In genomic region chr11:58513747-58514367, GRCh38 we compare ENCODE assay signal across 9 cellular contexts. TPM values are rescaled to one million over a fixed set of nuclear protein-coding genes. Genes with fewer than 3 reads are reported as not detected.
DNase-seq lines count a peak whose midpoint lies in the region; ATAC-seq, FAIRE-seq and TF ChIP-seq lines count a peak whose summit lies in the region.
"Had no signal": no experiment of that assay in that cellular context is flagged by ENCODE, and none has a peak within 500 bp of the region (broad histone marks: within the 10 kb centered on the region; RNA-seq: fewer than 3 reads in every experiment).

No MANE protein-coding gene starts in this region.

- H3K27ac Mint-ChIP-seq in stimulated activated effector memory CD8-positive, alpha-beta T cell treated with anti-CD3 and anti-CD28 coated beads, Interleukin-12 subunit alpha, Interleukin-12 subunit beta, amount 100 ng/mL, for 72 hours: no peak overlapping the region
- H3K27ac Mint-ChIP-seq: memory B cell had no signal

- 31% methylated on average over 5 of the region's 5 CpGs for WGBS in HepG2 (ENCODE audit: low lambda C conversion rate)

- peak; percentile 87 for ATAC-seq in HepG2
- ATAC-seq in HG03097 (IDR thresholded peaks at IDR 0.05; ENCODE audit: low FRiP score, unreplicated experiment): no peak
- no peak for ATAC-seq in stimulated activated effector memory CD8-positive, alpha-beta T cell treated with anti-CD3 and anti-CD28 coated beads, Interleukin-12 subunit alpha, Interleukin-12 subunit beta, amount 100 ng/mL, for 72 hours

- H3K79me2 ChIP-seq in HepG2 (ENCODE audit: insufficient read depth, low read length): no peaks in the 10 kb centered on the region

- in situ Hi-C loops in HepG2 (cut with HindIII; ENCODE audit: extremely low pct_ligation_motif_present, low pct_unique_long_range_greater_than_20kb): loop anchor here (10.0 to 25.0 kb wide), 5 partner anchors 102 to 949 kb away; partner anchors contain the start of genes CLP1, OR5B3, SELENOH and UBE2L6

- no peak for TF ChIP-seq POLR2A in HepG2 (IDR thresholded peaks at IDR 0.05; ENCODE audit: insufficient read depth in 1 of 2, low read depth in 2 of 2, low read length in 2 of 2)

- no peaks in the 10 kb centered on the region for H4K20me1 ChIP-seq in HepG2 (ENCODE audit: insufficient read depth, low read length)

- H3K4me1 ChIP-seq in HepG2 (ENCODE audit: insufficient read depth, low read length): peaks cover 12% of the 10 kb centered on the region

- no peak overlapping the region for H3K4me3 Mint-ChIP-seq in stimulated activated effector memory CD8-positive, alpha-beta T cell treated with anti-CD3 and anti-CD28 coated beads, Interleukin-12 subunit alpha, Interleukin-12 subunit beta, amount 100 ng/mL, for 72 hours
- H3K4me3 Mint-ChIP-seq: memory B cell had no signal

- DNase-seq in stimulated activated CD4-positive, alpha-beta T cell treated with anti-CD3 and anti-CD28 coated beads, Interleukin-4, amount 100 ng/mL, for 24 hours: peak; percentile 12
- no peak for DNase-seq in stimulated activated CD4-positive, alpha-beta T cell treated with anti-CD3 and anti-CD28 coated beads, Interleukin-2, amount 100 ng/mL, for 48 hours
- peak; percentile 27 for DNase-seq in HFF-Myc (ENCODE audit: extremely low read depth, low read depth)
- peak; percentile 20 for DNase-seq in NCI-H526 treated with DMSO at 0.1 percent for 48 hours (lab: John Stamatoyannopoulos, UW)
- DNase-seq in cerebellar cortex (ENCODE audit: low spot score): peak; percentile 66
- peak; percentile 51 for DNase-seq in HepG2 (ENCODE audit: low spot score)
- no peak for DNase-seq in stimulated activated effector memory CD8-positive, alpha-beta T cell treated with anti-CD3 and anti-CD28 coated beads, Interleukin-12 subunit alpha, Interleukin-12 subunit beta, amount 100 ng/mL, for 72 hours (ENCODE audit: low spot score in 2 of 2)

- no TSS peak for BruUV-seq in HepG2 (replicated peaks; lab: Mats Ljungman, UMichigan)

- peak; percentile 57 for TF ChIP-seq CTCF in HFF-Myc (IDR thresholded peaks at IDR 0.05; ENCODE audit: low read depth, low read length, missing control alignments)
- TF ChIP-seq CTCF in HepG2 (CRISPR knock-in tag; IDR thresholded peaks at IDR 0.05): peak; percentile 82

- intact Hi-C loops in HepG2 (cut with micrococcal nuclease; ENCODE audit: unreplicated experiment): loop anchor here (5.0 to 10.0 kb wide), 3 partner anchors 119 to 712 kb away; no protein-coding TSS in a partner anchor

- peaks cover 0 to 5% of the 10 kb centered on the region in 2 experiments; a peak in 1 of 5 replicates for H3K27me3 ChIP-seq in HepG2 (ENCODE audit: control insufficient read depth in 1 of 2, insufficient read depth in 2 of 2, low read length in 2 of 2)

- no peaks in the 10 kb centered on the region for H3K4me1 Mint-ChIP-seq in stimulated activated effector memory CD8-positive, alpha-beta T cell treated with anti-CD3 and anti-CD28 coated beads, Interleukin-12 subunit alpha, Interleukin-12 subunit beta, amount 100 ng/mL, for 72 hours
- H3K4me1 Mint-ChIP-seq: memory B cell had no signal

- H2AFZ ChIP-seq in HepG2 (ENCODE audit: low read length): no peak overlapping the region

- no peaks in the 10 kb centered on the region for H3K36me3 ChIP-seq in HepG2 (replicated peaks in 1 of 2; ENCODE audit: control insufficient read depth in 1 of 2, insufficient read depth in 2 of 2, low read length in 2 of 2)

- H3K4me3 ChIP-seq in HFF-Myc (replicated peaks; ENCODE audit: low read depth, low read length): no peak overlapping the region
- no peak overlapping the region for H3K4me3 ChIP-seq in HepG2 (replicated peaks in 1 of 3; ENCODE audit: insufficient read depth in 1 of 3, low read depth in 2 of 3, low read length in 3 of 3)

- TF ChIP-seq EP300 in HepG2 (IDR thresholded peaks at IDR 0.05; ENCODE audit: low read depth in 2 of 2, low read length in 2 of 2) (no peak), HepG2 (CRISPR knock-in tag; IDR thresholded peaks at IDR 0.05; ENCODE audit: borderline replicate concordance) (no peak)

- CTCF ChIA-PET in HepG2 (lab: Yijun Ruan, JAX; ENCODE audit: low intra/inter-chr PET ratio, low total read pairs): interaction anchor here (1.0 to 1.5 kb wide), 2 partner anchors 762 to 1057 kb away, joined by 3 to 5 read pairs; partner anchors contain the start of gene BTBD18

- no peak overlapping the region for H3K27ac ChIP-seq in HepG2 (ENCODE audit: extremely low read length, insufficient read depth, low read length)

- TF ChIP-seq RAD21 in HepG2 (CRISPR knock-in tag; IDR thresholded peaks at IDR 0.05): peak; percentile 37; the same call in 1 of the 2 replicates

- peak; percentile 86 for FAIRE-seq in HepG2 (lab: Jason Lieb, UNC)

- peaks cover 5% of the 10 kb centered on the region for H3K36me3 Mint-ChIP-seq in stimulated activated effector memory CD8-positive, alpha-beta T cell treated with anti-CD3 and anti-CD28 coated beads, Interleukin-12 subunit alpha, Interleukin-12 subunit beta, amount 100 ng/mL, for 72 hours
- H3K36me3 Mint-ChIP-seq: memory B cell had no signal

- no peak overlapping the region for H3K4me2 ChIP-seq in HepG2 (ENCODE audit: low read depth, low read length)

- H3K9ac ChIP-seq in HepG2 (ENCODE audit: insufficient read depth, low read depth, low read length): no peak overlapping the region

- H3K9me3 ChIP-seq in HepG2 (ENCODE audit: low read length): no peaks in the 10 kb centered on the region

- POLR2A ChIA-PET in HepG2 (lab: Yijun Ruan, JAX): no interaction called here

- H3K9me3 Mint-ChIP-seq in stimulated activated effector memory CD8-positive, alpha-beta T cell treated with anti-CD3 and anti-CD28 coated beads, Interleukin-12 subunit alpha, Interleukin-12 subunit beta, amount 100 ng/mL, for 72 hours: no peaks in the 10 kb centered on the region
- H3K9me3 Mint-ChIP-seq: memory B cell had no signal

TF ChIP-seq in HepG2, 621 proteins besides CTCF, POLR2A, EP300 and RAD21:
- TF ChIP-seq ZMYM4 (CRISPR knock-in tag; IDR thresholded peaks at IDR 0.05) (0 out of 2 replicates have a peak, but pooled peaks have one; percentile 16), NFE2L2 (IDR thresholded peaks at IDR 0.05; ENCODE audit: low read length) (no peak), SMC3 (IDR thresholded peaks at IDR 0.05; ENCODE audit: low read length) (peak; percentile 67), ZNF337 (CRISPR knock-in tag; IDR thresholded peaks at IDR 0.05; ENCODE audit: borderline replicate concordance, low read depth) (no peak), STAG1 (CRISPR knock-in tag; IDR thresholded peaks at IDR 0.05) (peak; percentile 95), ZNF12 (CRISPR knock-in tag; IDR thresholded peaks at IDR 0.05) (0 out of 2 replicates have a peak, but pooled peaks have one; percentile 22)

RNA-seq across cellular contexts. Expression of gene OR5B21, which starts 6.0 kb away (rescaled TPM):
- not detected in 2 replicates for total RNA-seq in HepG2 (2016; rRNA removed; fragmentation: Illumina TruSeq; extraction: Trizol)
- not detected in 2 replicates for total RNA-seq in HepG2 (2016; cell fraction: cytosol; rRNA removed; fragmentation: Illumina TruSeq; extraction: Trizol; ENCODE audit: low read depth)
- not detected in 2 replicates for total RNA-seq in HepG2 (2016; cell fraction: insoluble cytoplasmic fraction; rRNA removed; fragmentation: Illumina TruSeq; extraction: Trizol)
- not detected in 2 replicates for total RNA-seq in HepG2 (2016; cell fraction: membrane; rRNA removed; fragmentation: Illumina TruSeq; extraction: Trizol)
- total RNA-seq in HepG2 (2016; cell fraction: nucleus; rRNA removed; fragmentation: Illumina TruSeq; extraction: Trizol): not detected in 2 replicates
- 0.08 TPM in 1 of 2 replicates, not detected in the other for polyA plus RNA-seq in HepG2 (2011; rRNA removed)
- polyA plus RNA-seq in HepG2 (2011; cell fraction: cytosol; rRNA removed): not detected in 2 replicates
- not detected in 2 replicates for polyA plus RNA-seq in HepG2 (2011; cell fraction: nucleus; rRNA removed)
- polyA plus RNA-seq in HepG2 (2012): not detected in 2 replicates
- not detected in 2 replicates for polyA plus RNA-seq in HepG2 (2016; cell fraction: cytosol; fragmentation: Illumina TruSeq; extraction: Trizol; ENCODE audit: low read depth)
- not detected in 2 replicates for polyA plus RNA-seq in HepG2 (2016; cell fraction: insoluble cytoplasmic fraction; fragmentation: Illumina TruSeq; extraction: Trizol; ENCODE audit: low read depth)
- not detected in 2 replicates for polyA plus RNA-seq in HepG2 (2016; cell fraction: membrane; fragmentation: Illumina TruSeq; extraction: Trizol; ENCODE audit: low read depth)
- polyA plus RNA-seq in HepG2 (2016; cell fraction: nucleus; fragmentation: Illumina TruSeq; extraction: Trizol; ENCODE audit: insufficient read depth, low read depth): not detected in 2 replicates
- not detected in 2 replicates for polyA minus RNA-seq in HepG2 (2011; rRNA and poly(A)+ RNA removed; ENCODE audit: low replicate concordance)
- polyA minus RNA-seq in HepG2 (2011; cell fraction: cytosol; rRNA and poly(A)+ RNA removed): not detected in 2 replicates
- polyA minus RNA-seq in HepG2 (2011; cell fraction: nucleus; rRNA and poly(A)+ RNA removed): not detected in 2 replicates

Comparison
In these comparisons a context has a peak if more than half of its experiments do, and no peak if none do; other contexts are left out.
1. DNase-seq: peak in stimulated activated CD4-positive, alpha-beta T cell treated with anti-CD3 and anti-CD28 coated beads, Interleukin-4, amount 100 ng/mL, for 24 hours (single experiment), HFF-Myc (single experiment), NCI-H526 treated with DMSO at 0.1 percent for 48 hours (single experiment), cerebellar cortex (single experiment) and HepG2 (single experiment); none in stimulated activated CD4-positive, alpha-beta T cell treated with anti-CD3 and anti-CD28 coated beads, Interleukin-2, amount 100 ng/mL, for 48 hours (0 of 2) and stimulated activated effector memory CD8-positive, alpha-beta T cell treated with anti-CD3 and anti-CD28 coated beads, Interleukin-12 subunit alpha, Interleukin-12 subunit beta, amount 100 ng/mL, for 72 hours (0 of 2).